21 cellular contexts compared by ENCODE assay signal in genomic region chr5:128109766-128110165, GRCh38. TPM values are rescaled to one million over a fixed set of nuclear protein-coding genes. Genes with fewer than 3 reads are reported as not detected.
DNase-seq lines count a peak whose midpoint lies in the region; ATAC-seq, FAIRE-seq and TF ChIP-seq lines count a peak whose summit lies in the region.
"Had no signal": no experiment of that assay in that cellular context is flagged by ENCODE, and none has a peak within 500 bp of the region (broad histone marks: within the 10 kb centered on the region; RNA-seq: fewer than 3 reads in every experiment).

No MANE protein-coding gene starts in this region.

- no peaks in the 10 kb centered on the region for H3K27me3 ChIP-seq in bronchial epithelial cell (ENCODE audit: control insufficient read depth, insufficient read depth, low read length)
- H3K27me3 ChIP-seq: BLaER1 treated with 17β-estradiol and CSF1 and Interleukin-3, amounts not matched to agents 10 nM and 100 nM had no signal

- no peak for ATAC-seq in GM18517 (IDR thresholded peaks at IDR 0.05; ENCODE audit: unreplicated experiment)
- ATAC-seq: A549; CD8-positive, alpha-beta T cell had no signal

- H3K4me3 ChIP-seq in bronchial epithelial cell (ENCODE audit: low read depth, low read length): no peak overlapping the region
- H3K4me3 ChIP-seq: A549; BLaER1 treated with 17β-estradiol and CSF1 and Interleukin-3, amounts not matched to agents 10 nM and 100 nM had no signal

- in situ Hi-C loops in G401 (cut with HindIII; ENCODE audit: low sequenced_read_pairs): no loop called here

- peaks cover under 1% of the 10 kb centered on the region for H3K36me3 ChIP-seq in bronchial epithelial cell (ENCODE audit: control insufficient read depth, insufficient read depth, low read length)

- peak; percentile 62 for FAIRE-seq in bronchial epithelial cell (lab: Jason Lieb, UNC)
- FAIRE-seq: A549, G401.6, GM12891, GM18507 had no signal

- TF ChIP-seq CTCF in bronchial epithelial cell (IDR thresholded peaks at IDR 0.05; ENCODE audit: insufficient read depth, low read length, severe bottlenecking): no peak

- DNase-seq in G401 (ENCODE audit: low spot score) (peak; percentile 64), bronchial epithelial cell (ENCODE audit: low read depth) (no peak), cerebellum (ENCODE audit: low spot score) (peak; percentile 33), DMS114 treated with DMSO at 0.1 percent for 48 hours (lab: John Stamatoyannopoulos, UW; ENCODE audit: unreplicated experiment) (no peak)
- DNase-seq: AML-193; Caco-2; Calu3; CD4-positive, alpha-beta T cell; CD8-positive, alpha-beta T cell; DMS153; DMS53; DMS79; DND-41; EL; GF-D8 had no signal

RNA-seq across cellular contexts. Expression of gene SLC12A2, which starts 26.2 kb away (rescaled TPM):
- total RNA-seq in G401 (2014; rRNA removed; shearing (Covaris generic)): 10.6 and 11.3 TPM in 2 replicates
- 14.5 and 19.7 TPM in 2 replicates for total RNA-seq in bronchial epithelial cell
- total RNA-seq in cerebellum: 48.7 TPM

Comparison
In these comparisons a context has a peak if more than half of its experiments do, and no peak if none do; other contexts are left out.
1. DNase-seq: peak in G401 (single experiment) and cerebellum (single experiment); none in bronchial epithelial cell (single experiment) and DMS114 treated with DMSO at 0.1 percent for 48 hours (single experiment).